Comparison of ENCODE assay signal across 1 cellular context in genomic region chr1:146409817-146410441, GRCh38.
TF ChIP-seq lines count a peak whose summit lies in the region.
"Not testable (repeated sequence)": the region's sequence is repeated elsewhere in the genome, so short reads cannot be mapped to it uniquely, and the experiment has no call there.

No MANE protein-coding gene starts in this region.

TF ChIP-seq in K562, 482 proteins besides CTCF, POLR2A, EP300 and RAD21 (continued from another document and continues in another):
- TF ChIP-seq BCLAF1 (IDR thresholded peaks at IDR 0.05; ENCODE audit: borderline replicate concordance in 1 of 2, control insufficient read depth in 1 of 2, low read depth in 2 of 2, low read length in 1 of 2) (peak; percentile 86 to 99; a peak in 3 of 4 replicates), ZNF75A (CRISPR knock-in tag; IDR thresholded peaks at IDR 0.05) (peak; percentile 75; the same call in 1 of the 2 replicates), GABPA (tag; conservative IDR thresholded peaks at IDR 0.05; ENCODE audit: low read depth) (peak; percentile 38; the same call in 1 of the 2 replicates), MAFK (IDR thresholded peaks at IDR 0.05; ENCODE audit: low read length) (peak; percentile 54), HNRNPL (IDR thresholded peaks at IDR 0.05; ENCODE audit: low read depth, low read length) (peak; percentile 60; the same call in 1 of the 2 replicates), THAP7 (CRISPR knock-in tag; IDR thresholded peaks at IDR 0.05) (peak; percentile 96), KLF1 (tag; IDR thresholded peaks at IDR 0.05) (0 out of 2 replicates have a peak, but pooled peaks have one; percentile 40), ZNF764 (CRISPR knock-in tag; IDR thresholded peaks at IDR 0.05; ENCODE audit: low read depth) (peak; percentile 88), ZBTB40 (CRISPR knock-in tag; IDR thresholded peaks at IDR 0.05) (peak; percentile 20; the same call in 1 of the 2 replicates), ZC3H4 (CRISPR knock-in tag; IDR thresholded peaks at IDR 0.05; ENCODE audit: borderline replicate concordance) (peak; percentile 99), GATAD2A (IDR thresholded peaks at IDR 0.05) (0 out of 2 replicates have a peak, but pooled peaks have one; percentile 74), TFAP4 (CRISPR knock-in tag; IDR thresholded peaks at IDR 0.05; ENCODE audit: borderline replicate concordance) (peak; percentile 36; the same call in 1 of the 2 replicates), ERF (CRISPR knock-in tag; IDR thresholded peaks at IDR 0.05) (peak; percentile 100), SMAD3 (CRISPR knock-in tag; conservative IDR thresholded peaks at IDR 0.05) (peak; percentile 98), ZNF592 (IDR thresholded peaks at IDR 0.05) (peak; percentile 50; the same call in 1 of the 2 replicates), NCOA1 (IDR thresholded peaks at IDR 0.05; ENCODE audit: low read depth) (peak; percentile 63), ZNF134 (CRISPR knock-in tag; conservative IDR thresholded peaks at IDR 0.05) (peak; percentile 73; the same call in 1 of the 2 replicates), MIER1 (IDR thresholded peaks at IDR 0.05; ENCODE audit: low read depth) (0 out of 2 replicates have a peak, but pooled peaks have one; percentile 23), CXXC5 (CRISPR knock-in tag; IDR thresholded peaks at IDR 0.05) (peak; percentile 76), ILK (tag; IDR thresholded peaks at IDR 0.05; ENCODE audit: borderline replicate concordance, low read depth) (0 out of 2 replicates have a peak, but pooled peaks have one; percentile 44), ATF1 (tag; IDR thresholded peaks at IDR 0.05) (peak; percentile 66), HOXB6 (CRISPR knock-in tag; IDR thresholded peaks at IDR 0.05; ENCODE audit: borderline replicate concordance) (peak; percentile 96), ZMIZ1 (IDR thresholded peaks at IDR 0.05; ENCODE audit: low read depth in 2 of 2, low read length in 2 of 2) (peak in 1 of 2 experiments; percentile 96; a peak in 2 of 4 replicates), EWSR1 (IDR thresholded peaks at IDR 0.05; ENCODE audit: borderline replicate concordance, low read depth, partially characterized antibody) (peak; percentile 99), CHCHD3 (CRISPR knock-in tag; IDR thresholded peaks at IDR 0.05) (peak; percentile 99), ZC3H8 (IDR thresholded peaks at IDR 0.05) (peak; percentile 99), BMI1 (IDR thresholded peaks at IDR 0.05; ENCODE audit: low read length) (0 out of 2 replicates have a peak, but pooled peaks have one; percentile 16), ZNF436 (CRISPR knock-in tag; IDR thresholded peaks at IDR 0.05) (peak; percentile 97), ARID1B (IDR thresholded peaks at IDR 0.05) (peak; percentile 65), GTF2A2 (tag; IDR thresholded peaks at IDR 0.05) (peak; percentile 80), ZNF780A (CRISPR knock-in tag; IDR thresholded peaks at IDR 0.05) (peak; percentile 97), YY1 (IDR thresholded peaks at IDR 0.05; ENCODE audit: borderline replicate concordance in 1 of 3, control insufficient read depth in 1 of 3, extremely low read depth in 1 of 3, insufficient read depth in 3 of 3, insufficient read length in 1 of 3, insufficient replicate concordance in 2 of 3, low read depth in 1 of 3, low read length in 2 of 3) (peak in 1 of 3 experiments; percentile 75), SNAPC5 (CRISPR knock-in tag; IDR thresholded peaks at IDR 0.05) (peak; percentile 87), CEBPB (tag; IDR thresholded peaks at IDR 0.05) (peak; percentile 42; the same call in 1 of the 2 replicates), PYGO2 (tag; IDR thresholded peaks at IDR 0.05) (peak; percentile 79), TCF7 (IDR thresholded peaks at IDR 0.05; ENCODE audit: borderline replicate concordance) (peak; percentile 73; the same call in 1 of the 2 replicates), HIVEP1 (CRISPR knock-in tag; IDR thresholded peaks at IDR 0.05) (peak; percentile 86; the same call in 1 of the 2 replicates), TBL1XR1 (IDR thresholded peaks at IDR 0.05; ENCODE audit: low read length in 2 of 2) (peak; percentile 74 to 96)
- not testable (repeated sequence) for TF ChIP-seq ZBTB40 (IDR thresholded peaks at IDR 0.05); ATF1 (CRISPR knock-in tag; IDR thresholded peaks at IDR 0.05)
